In the genomic region with DNA sequence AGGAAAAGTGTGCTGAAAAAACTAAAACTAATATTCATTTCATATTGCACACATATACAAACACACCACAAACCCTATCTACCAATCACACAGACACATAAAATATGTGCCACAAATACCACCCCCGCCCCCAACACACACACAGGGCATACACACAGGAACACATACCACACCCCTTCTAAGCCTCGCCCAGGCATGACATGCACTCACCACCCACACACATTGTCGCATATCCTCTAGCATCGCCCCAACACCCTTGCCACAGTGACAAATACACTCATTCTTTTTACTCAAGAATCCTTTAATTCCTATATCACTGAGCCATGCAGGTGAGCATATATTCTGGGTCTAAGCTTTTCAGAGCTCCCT, we compare ENCODE assay signal across 10 cellular contexts. TPM values are rescaled to one million over a fixed set of nuclear protein-coding genes. Genes with fewer than 3 reads are reported as not detected.
DNase-seq lines count a peak whose midpoint lies in the region; ATAC-seq and TF ChIP-seq lines count a peak whose summit lies in the region.
"Had no signal": no experiment of that assay in that cellular context is flagged by ENCODE, and none has a peak within 500 bp of the region (broad histone marks: within the 10 kb centered on the region; RNA-seq: fewer than 3 reads in every experiment).

No MANE protein-coding gene starts in this region.

- no peaks in the 10 kb centered on the region for H3K9me3 ChIP-seq in trophoblast cell (ENCODE audit: insufficient read depth, low read depth, low read length)
- H3K9me3 ChIP-seq in uterus, result no peaks in the 10 kb centered on the region
- H3K9me3 ChIP-seq: neutrophil had no signal

- peak overlapping the region; percentile 92 for H3K27ac ChIP-seq in trophoblast cell (ENCODE audit: low read depth, low read length)
- H3K27ac ChIP-seq in uterus, result peak overlapping the region; percentile 69 to 80
- no peak overlapping the region for H3K27ac ChIP-seq in substantia nigra (ENCODE audit: low read depth, low read length, poor library complexity, severe bottlenecking)
- H3K27ac ChIP-seq: HL-60, neutrophil had no signal

- H3K27me3 Mint-ChIP-seq in chondrocyte (ENCODE audit: low read depth), result no peaks in the 10 kb centered on the region

- peak overlapping the region; percentile 31 for H4K8ac ChIP-seq in trophoblast cell (ENCODE audit: low read depth, low read length)

- H3K4me3 Mint-ChIP-seq in chondrocyte (ENCODE audit: unreplicated experiment), result peak overlapping the region; percentile 43

- H3K27me3 ChIP-seq in trophoblast cell (ENCODE audit: insufficient read depth, low read length), result no peaks in the 10 kb centered on the region
- H3K27me3 ChIP-seq in uterus, result no peaks in the 10 kb centered on the region
- H3K27me3 ChIP-seq: neutrophil had no signal

- peak; percentile 72 for DNase-seq in EH (ENCODE audit: low read depth)
- peak; percentile 20 to 46 (median 30) for DNase-seq in activated CD4-positive, CD25-positive, alpha-beta regulatory T cell (lab: John Stamatoyannopoulos, UW)
- DNase-seq in chondrocyte (ENCODE audit: low spot score), result no peak
- DNase-seq in trophoblast cell, result no peak
- DNase-seq in uterus, result no peak
- DNase-seq in substantia nigra (lab: John Stamatoyannopoulos, UW), result no peak

- WGBS in trophoblast cell (ENCODE audit: extremely low coverage, insufficient coverage, insufficient read length), result no CpG with 5 or more reads among the region's 4 CpGs

- peaks cover 5 to 8% of the 10 kb centered on the region in 2 experiments for H3K4me1 ChIP-seq in trophoblast cell (ENCODE audit: control insufficient read depth in 1 of 2, insufficient read depth in 2 of 2, low read length in 2 of 2)
- peaks cover 12 to 20% of the 10 kb centered on the region in 2 donors for H3K4me1 ChIP-seq in uterus

- peaks cover 14% of the 10 kb centered on the region for H3K79me1 ChIP-seq in trophoblast cell (ENCODE audit: low read length)

- H2BK12ac ChIP-seq in trophoblast cell (ENCODE audit: low read length), result peak overlapping the region; percentile 88

- H4K91ac ChIP-seq in trophoblast cell (ENCODE audit: low read depth, low read length), result peak overlapping the region; percentile 69

- TF ChIP-seq CTCF in chondrocyte (IDR thresholded peaks at IDR 0.05) (no peak), uterus (IDR thresholded peaks at IDR 0.05) (no peak)

- H3K18ac ChIP-seq in trophoblast cell (ENCODE audit: low read length), result peak overlapping the region; percentile 40

- no peak overlapping the region for H3K9ac ChIP-seq in trophoblast cell (ENCODE audit: low read length)

- H2BK5ac ChIP-seq in trophoblast cell (ENCODE audit: low read depth, low read length, poor library complexity), result peak overlapping the region; percentile 35

- H3K36me3 ChIP-seq in trophoblast cell (ENCODE audit: control insufficient read depth in 1 of 2, insufficient read depth in 2 of 2, low read length in 2 of 2), result no peaks in the 10 kb centered on the region
- H3K36me3 ChIP-seq in uterus, result no peaks in the 10 kb centered on the region
- H3K36me3 ChIP-seq: neutrophil had no signal

- peak overlapping the region; percentile 8 for H3K4me2 ChIP-seq in trophoblast cell (ENCODE audit: low read length)

- no peaks in the 10 kb centered on the region for H3K79me2 ChIP-seq in trophoblast cell (ENCODE audit: control insufficient read depth, insufficient read depth, low read length, poor library complexity)

- peak overlapping the region; percentile 16 for H3K4ac ChIP-seq in trophoblast cell (ENCODE audit: low read depth, low read length)

- H3K14ac ChIP-seq in trophoblast cell (ENCODE audit: low read length), result peak overlapping the region; percentile 41

- H2AK5ac ChIP-seq in trophoblast cell (ENCODE audit: low read length), result peak overlapping the region; percentile 51

- peak overlapping the region; percentile 19 for H2BK120ac ChIP-seq in trophoblast cell (ENCODE audit: insufficient read depth, low read length, poor library complexity)

- ATAC-seq in HG02852 (IDR thresholded peaks at IDR 0.05; ENCODE audit: unreplicated experiment), result peak; percentile 72
- no peak for ATAC-seq in HG03159 (IDR thresholded peaks at IDR 0.05; ENCODE audit: unreplicated experiment)

- intact Hi-C loops in uterus (cut with DNase I; ENCODE audit: low total_unique reads), result no loop called here

- no peak overlapping the region for H3K23ac ChIP-seq in trophoblast cell (ENCODE audit: low read length)

- TF ChIP-seq POLR2A in uterus (IDR thresholded peaks at IDR 0.05), result no peak

- H3K9me3 Mint-ChIP-seq in chondrocyte (ENCODE audit: low read depth), result no peaks in the 10 kb centered on the region

- peak overlapping the region; percentile 99 for H3K27ac Mint-ChIP-seq in chondrocyte (ENCODE audit: unreplicated experiment)

- no peaks in the 10 kb centered on the region for H3K36me3 Mint-ChIP-seq in chondrocyte (ENCODE audit: low read depth)

- H4K12ac ChIP-seq in trophoblast cell (ENCODE audit: low read depth, low read length), result no peak overlapping the region

- peaks cover 51% of the 10 kb centered on the region for H3K4me1 Mint-ChIP-seq in chondrocyte (ENCODE audit: low read depth)

- no peak overlapping the region for H2AFZ ChIP-seq in trophoblast cell (ENCODE audit: insufficient read depth, low read length, poor library complexity)

- no peak overlapping the region for H3K4me3 ChIP-seq in trophoblast cell (ENCODE audit: low read depth, low read length)
- no peak overlapping the region for H3K4me3 ChIP-seq in uterus

RNA-seq across cellular contexts. Expression of a gene that starts 24.6 kb away (rescaled TPM):
- total RNA-seq in chondrocyte (17.4 to 19.5 TPM (median 17.8 TPM) in 3 replicates), uterus (100 to 1,000 TPM in 1 of 4 donors, 10 to 100 TPM in 2, under 1 TPM in 1; 0.88 to 116 (median 33.3) TPM)
- 10.4 and 10.6 TPM in 2 replicates for polyA plus RNA-seq in trophoblast cell (2013)

Comparison
In these comparisons a context has a peak if more than half of its experiments do, and no peak if none do; other contexts are left out.
1. DNase-seq: peak in EH (single experiment) and activated CD4-positive, CD25-positive, alpha-beta regulatory T cell (4 of 4); none in chondrocyte (single experiment), trophoblast cell (0 of 2), uterus (0 of 2) and substantia nigra (0 of 49).